Comparison of ENCODE assay signal across 7 cellular contexts in genomic region chr1:227729144-227729880, GRCh38. TPM values are rescaled to one million over a fixed set of nuclear protein-coding genes. Genes with fewer than 3 reads are reported as not detected.
A peak's percentile ranks its signal among the peaks of the same experiment; 100 is the strongest.
DNase-seq lines count a peak whose midpoint lies in the region; ATAC-seq and TF ChIP-seq lines count a peak whose summit lies in the region.

No MANE protein-coding gene starts in this region.

- peaks cover 3% of the 10 kb centered on the region for H4K20me1 ChIP-seq in hepatocyte (ENCODE audit: insufficient read depth, poor library complexity, severe bottlenecking)

- peaks cover 13% of the 10 kb centered on the region for H3K79me2 ChIP-seq in hepatocyte

- no peaks in the 10 kb centered on the region for H3K9me2 ChIP-seq in hepatocyte (replicated peaks; ENCODE audit: insufficient read depth)

- H3K4me1 ChIP-seq in hepatocyte (ENCODE audit: insufficient read depth) = peaks cover 25% of the 10 kb centered on the region

- ATAC-seq in HG02642 (IDR thresholded peaks at IDR 0.05; ENCODE audit: poor library complexity, unreplicated experiment) = peak; percentile 1

- H3K9me3 ChIP-seq in hepatocyte (ENCODE audit: low read depth) = no peaks in the 10 kb centered on the region

- no peaks in the 10 kb centered on the region for H3K36me3 ChIP-seq in hepatocyte (replicated peaks; ENCODE audit: insufficient read depth, low read depth)

- no peaks in the 10 kb centered on the region for H3K27me3 ChIP-seq in hepatocyte

- peak overlapping the region; percentile 99 for H3K4me2 ChIP-seq in hepatocyte

- peak overlapping the region; percentile 77 for H3K4me3 ChIP-seq in hepatocyte

- WGBS in hepatocyte (ENCODE audit: low lambda C conversion rate, missing lambda C conversion rate) = 70% methylated on average over 5 of the region's 5 CpGs

- DNase-seq in hepatocyte (ENCODE audit: low spot score) (no peak), NCI-H2081 (lab: John Stamatoyannopoulos, UW) (no peak), NCI-H1694 treated with DMSO at 0.1 percent for 48 hours (lab: John Stamatoyannopoulos, UW) (no peak), DMS153 treated with DMSO at 0.1 percent for 48 hours (lab: John Stamatoyannopoulos, UW; ENCODE audit: unreplicated experiment) (no peak)
- peak; percentile 34 for DNase-seq in stimulated activated CD8-positive, alpha-beta memory T cell treated with anti-CD3 and anti-CD28 coated beads, Interleukin-4, amount 100 ng/mL, for 48 hours

- H2AFZ ChIP-seq in hepatocyte = peak overlapping the region; percentile 52

- TF ChIP-seq CTCF in VCaP (conservative IDR thresholded peaks at IDR 0.05) = no peak
- no peak for TF ChIP-seq CTCF in hepatocyte (IDR thresholded peaks at IDR 0.05; ENCODE audit: poor library complexity)

- peak overlapping the region; percentile 62 for H3K27ac ChIP-seq in VCaP
- H3K27ac ChIP-seq in hepatocyte = peak overlapping the region; percentile 68

RNA-seq across cellular contexts. Expression of gene JMJD4, which starts 5.8 kb away (rescaled TPM):
- total RNA-seq in hepatocyte = 21.3 and 22.2 TPM in 2 replicates
- 31.2 and 32.9 TPM in 2 replicates for polyA plus RNA-seq in hepatocyte

RNA-seq across cellular contexts. Expression of gene SNAP47, which starts 5.9 kb away (rescaled TPM):
- 41.5 and 42.6 TPM in 2 replicates for total RNA-seq in hepatocyte
- 42.7 and 49.6 TPM in 2 replicates for polyA plus RNA-seq in hepatocyte
